In genomic region chr13:99614465-99614885, GRCh38 we compare ENCODE assay signal across 8 cellular contexts. TPM values are rescaled to one million over a fixed set of nuclear protein-coding genes. Genes with fewer than 3 reads are reported as not detected.
DNase-seq lines count a peak whose midpoint lies in the region; ATAC-seq and TF ChIP-seq lines count a peak whose summit lies in the region.

No MANE protein-coding gene starts in this region.

- no peak overlapping the region for H3K4me3 Mint-ChIP-seq in activated naive CD8-positive, alpha-beta T cell treated with anti-CD3 and anti-CD28 coated beads, Interleukin-2, amount 50 U/mL, for 24 hours
- H3K4me3 Mint-ChIP-seq in natural killer cell: no peak overlapping the region

- intact Hi-C loops in natural killer cell (cut with micrococcal nuclease): no loop called here

- H3K4me1 Mint-ChIP-seq in activated naive CD8-positive, alpha-beta T cell treated with anti-CD3 and anti-CD28 coated beads, Interleukin-2, amount 50 U/mL, for 24 hours: peaks cover 24% of the 10 kb centered on the region
- H3K4me1 Mint-ChIP-seq in natural killer cell: peaks cover 8 to 23% of the 10 kb centered on the region in 2 donors

- no peaks in the 10 kb centered on the region for H3K27me3 Mint-ChIP-seq in activated naive CD8-positive, alpha-beta T cell treated with anti-CD3 and anti-CD28 coated beads, Interleukin-2, amount 50 U/mL, for 24 hours
- peaks cover 0 to 8% of the 10 kb centered on the region in 2 donors for H3K27me3 Mint-ChIP-seq in natural killer cell (ENCODE audit: low read depth in 2 of 2)

- no peaks in the 10 kb centered on the region for H3K9me3 Mint-ChIP-seq in activated naive CD8-positive, alpha-beta T cell treated with anti-CD3 and anti-CD28 coated beads, Interleukin-2, amount 50 U/mL, for 24 hours
- H3K9me3 Mint-ChIP-seq in natural killer cell: no peaks in the 10 kb centered on the region

- peak; percentile 14 for DNase-seq in NCI-H748 (lab: John Stamatoyannopoulos, UW; ENCODE audit: unreplicated experiment)
- no peak for DNase-seq in NCI-H748 treated with DMSO at 0.1 percent for 48 hours (lab: John Stamatoyannopoulos, UW)
- DNase-seq in MV-4-11 (lab: John Stamatoyannopoulos, UW): peak; percentile 22
- no peak for DNase-seq in activated naive CD8-positive, alpha-beta T cell treated with anti-CD3 and anti-CD28 coated beads, Interleukin-2, amount 50 U/mL, for 24 hours
- DNase-seq in natural killer cell: no peak
- DNase-seq in NCI-H2029 treated with DMSO at 0.1 percent for 48 hours (lab: John Stamatoyannopoulos, UW): no peak
- no peak for DNase-seq in dedifferentiated amniotic fluid mesenchymal stem cell (ENCODE audit: extremely low spot score)

- no peak overlapping the region for H3K27ac Mint-ChIP-seq in activated naive CD8-positive, alpha-beta T cell treated with anti-CD3 and anti-CD28 coated beads, Interleukin-2, amount 50 U/mL, for 24 hours
- H3K27ac Mint-ChIP-seq in natural killer cell: no peak overlapping the region

- H3K36me3 Mint-ChIP-seq in activated naive CD8-positive, alpha-beta T cell treated with anti-CD3 and anti-CD28 coated beads, Interleukin-2, amount 50 U/mL, for 24 hours (ENCODE audit: low read depth): no peaks in the 10 kb centered on the region
- no peaks in the 10 kb centered on the region for H3K36me3 Mint-ChIP-seq in natural killer cell

- peak; percentile 13 for TF ChIP-seq CTCF in natural killer cell (IDR thresholded peaks at IDR 0.05)

- ATAC-seq in GM21737 (IDR thresholded peaks at IDR 0.05; ENCODE audit: unreplicated experiment) (peak; percentile 68), natural killer cell (peak; percentile 67 to 82 (median 69))
- peak; percentile 49 for ATAC-seq in activated naive CD8-positive, alpha-beta T cell treated with anti-CD3 and anti-CD28 coated beads, Interleukin-2, amount 50 U/mL, for 24 hours

RNA-seq across cellular contexts. Expression of gene CLYBL, which starts 8.0 kb away (rescaled TPM):
- 1 to 10 TPM; 5.5 to 7.6 (median 6.1) TPM for total RNA-seq in natural killer cell

Comparison
In these comparisons a context has a peak if more than half of its experiments do, and no peak if none do; other contexts are left out.
1. DNase-seq: peak in NCI-H748 (single experiment) and MV-4-11 (single experiment); none in NCI-H748 treated with DMSO at 0.1 percent for 48 hours (single experiment), activated naive CD8-positive, alpha-beta T cell treated with anti-CD3 and anti-CD28 coated beads, Interleukin-2, amount 50 U/mL, for 24 hours (single experiment), natural killer cell (single experiment), NCI-H2029 treated with DMSO at 0.1 percent for 48 hours (single experiment) and dedifferentiated amniotic fluid mesenchymal stem cell (single experiment).
2. Peak in every context shown above with its lines, with median percentiles within 50 percentile points of each other: ATAC-seq.